8 cellular contexts compared by ENCODE assay signal in genomic region chr2:26770986-26771586, GRCh38. TPM values are rescaled to one million over a fixed set of nuclear protein-coding genes. Genes with fewer than 3 reads are reported as not detected.
DNase-seq lines count a peak whose midpoint lies in the region; ATAC-seq and TF ChIP-seq lines count a peak whose summit lies in the region.

No MANE protein-coding gene starts in this region.

- TF ChIP-seq CTCF in activated B cell treated with CpG ODN at 0.5 μM for 24 hours (IDR thresholded peaks at IDR 0.05), result no peak

- intact Hi-C loops in activated B cell treated with CpG ODN at 0.5 μM for 24 hours (cut with micrococcal nuclease), result no loop called here

- CTCF ChIA-PET in activated B cell treated with CpG ODN at 0.5 μM for 24 hours (lab: Charles Lee), result no interaction called here

- H3K4me3 ChIP-seq in H7 (ENCODE audit: insufficient read depth, low read depth, low read length), result no peak overlapping the region

- H3K4me1 Mint-ChIP-seq in activated B cell treated with CpG ODN at 0.5 μM for 24 hours, result peaks cover 11% of the 10 kb centered on the region

- peak; percentile 31 for ATAC-seq in activated B cell treated with CpG ODN at 0.5 μM for 24 hours (ENCODE audit: low read depth)
- no peak for ATAC-seq in HG03025 (IDR thresholded peaks at IDR 0.05; ENCODE audit: low FRiP score, unreplicated experiment)

- H3K36me3 ChIP-seq in H7 (replicated peaks; ENCODE audit: control insufficient read depth, insufficient read depth, low read length), result peaks cover 5% of the 10 kb centered on the region

- no peak overlapping the region for H3K27ac Mint-ChIP-seq in activated B cell treated with CpG ODN at 0.5 μM for 24 hours

- H3K27me3 Mint-ChIP-seq in activated B cell treated with CpG ODN at 0.5 μM for 24 hours, result no peaks in the 10 kb centered on the region

- H3K9me3 Mint-ChIP-seq in activated B cell treated with CpG ODN at 0.5 μM for 24 hours, result no peaks in the 10 kb centered on the region

- POLR2A ChIA-PET in activated B cell treated with CpG ODN at 0.5 μM for 24 hours (lab: Charles Lee), result no interaction called here

- H3K4me3 Mint-ChIP-seq in activated B cell treated with CpG ODN at 0.5 μM for 24 hours, result no peak overlapping the region

- no peaks in the 10 kb centered on the region for H3K27me3 ChIP-seq in H7 (ENCODE audit: control insufficient read depth, insufficient read depth, low read length)

- peaks cover 34% of the 10 kb centered on the region for H3K36me3 Mint-ChIP-seq in activated B cell treated with CpG ODN at 0.5 μM for 24 hours (ENCODE audit: low read depth)

- peak; percentile 57 for DNase-seq in AG08395 (ENCODE audit: low spot score)
- peak; percentile 63 for DNase-seq in H7
- DNase-seq in activated B cell treated with CpG ODN at 0.5 μM for 24 hours, result no peak
- DNase-seq in fibroblast of gingiva (ENCODE audit: low read depth), result peak; percentile 91
- DNase-seq in nucleus accumbens (lab: John Stamatoyannopoulos, UW), result peak in 48 of 56 donors; percentile 5 to 86 (median 45)
- DNase-seq in cortex of kidney (lab: John Stamatoyannopoulos, UW), result no peak
- no peak for DNase-seq in NCI-H1105 (lab: John Stamatoyannopoulos, UW)

RNA-seq across cellular contexts. Expression of gene SLC35F6, which starts 7.0 kb away (rescaled TPM):
- total RNA-seq in H7 (2014; rRNA removed; shearing (Covaris generic)), result 10.7 and 15.4 TPM in 2 replicates
- 11.4 and 14.2 TPM in 2 replicates for total RNA-seq in activated B cell treated with CpG ODN at 0.5 μM for 24 hours

RNA-seq across cellular contexts. Expression of gene CENPA, which starts 14.8 kb away (rescaled TPM):
- 34.0 and 38.2 TPM in 2 replicates for total RNA-seq in H7 (2014; rRNA removed; shearing (Covaris generic))
- total RNA-seq in activated B cell treated with CpG ODN at 0.5 μM for 24 hours, result 0.42 TPM in 2 replicates

Comparison
In these comparisons a context has a peak if more than half of its experiments do, and no peak if none do; other contexts are left out.
1. DNase-seq: peak in AG08395 (single experiment), H7 (single experiment), fibroblast of gingiva (single experiment) and nucleus accumbens (48 of 56); none in activated B cell treated with CpG ODN at 0.5 μM for 24 hours (single experiment), cortex of kidney (single experiment) and NCI-H1105 (single experiment).
2. RNA of gene CENPA, which starts 14.8 kb away (total RNA-seq): 34.0 to 38.2 TPM in H7; 0.42 TPM in activated B cell treated with CpG ODN at 0.5 μM for 24 hours; every median in the first group is over 10 times any median in the second.